ENCODE assay signal across 15 cellular contexts in genomic region chr9:21626493-21626892, GRCh38.
DNase-seq lines count a peak whose midpoint lies in the region; ATAC-seq, FAIRE-seq and TF ChIP-seq lines count a peak whose summit lies in the region.
"Had no signal": no experiment of that assay in that cellular context is flagged by ENCODE, and none has a peak within 500 bp of the region (broad histone marks: within the 10 kb centered on the region; RNA-seq: fewer than 3 reads in every experiment).

No MANE protein-coding gene starts in this region.

- 63 to 75% (median 71%) methylated on average over 2 of the region's 2 CpGs for WGBS in heart left ventricle, 4 donors

- TF ChIP-seq CTCF in keratinocyte (optimal IDR thresholded peaks at IDR 0.05 in 1 of 3, IDR thresholded peaks at IDR 0.05 in 1 of 3, conservative IDR thresholded peaks at IDR 0.05 in 1 of 3; ENCODE audit: extremely low read depth in 1 of 3, insufficient read depth in 2 of 3, low read length in 3 of 3) (no peak), heart left ventricle (IDR thresholded peaks at IDR 0.05) (no peak)

- H3K27ac ChIP-seq in keratinocyte (ENCODE audit: control insufficient read depth, insufficient read depth, low read length), result no peak overlapping the region
- no peak overlapping the region for H3K27ac ChIP-seq in heart left ventricle
- H3K27ac ChIP-seq: BLaER1 treated with 17β-estradiol and CSF1 and Interleukin-3, amounts not matched to agents 10 nM and 100 nM had no signal

- H3K36me3 ChIP-seq in keratinocyte (ENCODE audit: control insufficient read depth in 2 of 2, extremely low read depth in 1 of 2, insufficient read depth in 2 of 2, low read length in 2 of 2), result no peaks in the 10 kb centered on the region
- H3K36me3 ChIP-seq in heart left ventricle, result no peaks in the 10 kb centered on the region
- H3K36me3 ChIP-seq: BLaER1 treated with 17β-estradiol and CSF1 and Interleukin-3, amounts not matched to agents 10 nM and 100 nM had no signal

- no peaks in the 10 kb centered on the region for H3K27me3 ChIP-seq in keratinocyte (ENCODE audit: control insufficient read depth, extremely low read depth, insufficient read depth, low read length)
- H3K27me3 ChIP-seq in heart left ventricle, result peaks cover 0 to 13% (median 0%) of the 10 kb centered on the region in 9 donors
- H3K27me3 ChIP-seq: BLaER1 treated with 17β-estradiol and CSF1 and Interleukin-3, amounts not matched to agents 10 nM and 100 nM had no signal

- H4K20me1 ChIP-seq in keratinocyte (ENCODE audit: control insufficient read depth, extremely low read depth, insufficient read depth, low read length), result no peaks in the 10 kb centered on the region
- H4K20me1 ChIP-seq: BLaER1 treated with 17β-estradiol and CSF1 and Interleukin-3, amounts not matched to agents 10 nM and 100 nM had no signal

- dilution Hi-C loops in keratinocyte (cut with MboI; ENCODE audit: extremely low pct_ligation_motif_present, low sequenced_read_pairs), result no loop called here

- no peaks in the 10 kb centered on the region for H3K79me2 ChIP-seq in keratinocyte (ENCODE audit: control insufficient read depth, insufficient read depth, low read length)

- H3K9me1 ChIP-seq in keratinocyte (ENCODE audit: control insufficient read depth, extremely low read depth, insufficient read depth, low read length), result no peaks in the 10 kb centered on the region

- H3K4me3 Mint-ChIP-seq in activated T-cell treated with anti-CD3 and anti-CD28 coated beads, Interleukin-2, amount 50 U/mL, for 4 hours, result no peak overlapping the region
- peak overlapping the region; percentile 56 for H3K4me3 Mint-ChIP-seq in activated naive CD8-positive, alpha-beta T cell
- H3K4me3 Mint-ChIP-seq: CD4-positive, CD25-positive, alpha-beta regulatory T cell; GM23338 had no signal

- no peak overlapping the region for H3K9ac ChIP-seq in keratinocyte (ENCODE audit: control insufficient read depth, extremely low read depth, insufficient read depth, low read length)
- H3K9ac ChIP-seq: BLaER1 treated with 17β-estradiol and CSF1 and Interleukin-3, amounts not matched to agents 10 nM and 100 nM had no signal

- H2AFZ ChIP-seq in keratinocyte (ENCODE audit: control insufficient read depth, low read length), result no peak overlapping the region
- H2AFZ ChIP-seq: GM23338 had no signal

- H3K4me1 ChIP-seq in keratinocyte (ENCODE audit: control insufficient read depth, extremely low read depth, insufficient read depth, low read length) (no peaks in the 10 kb centered on the region), heart left ventricle (no peaks in the 10 kb centered on the region)
- H3K4me1 ChIP-seq: BLaER1 treated with 17β-estradiol and CSF1 and Interleukin-3, amounts not matched to agents 10 nM and 100 nM had no signal

- intact Hi-C loops in heart left ventricle (cut with DNase I), result no loop called here

- peak overlapping the region; percentile 74 for H3K27ac Mint-ChIP-seq in activated naive CD8-positive, alpha-beta T cell
- H3K27ac Mint-ChIP-seq: CD4-positive, CD25-positive, alpha-beta regulatory T cell; GM23338 had no signal

- DNase-seq in activated T-cell treated with anti-CD3 and anti-CD28 coated beads, Interleukin-2, amount 50 U/mL, for 4 hours, result no peak
- DNase-seq in activated T-cell treated with anti-CD3 and anti-CD28 coated beads for 4 hours (no peak), keratinocyte (ENCODE audit: low read depth, low spot score) (no peak), GF-D8 (lab: John Stamatoyannopoulos, UW) (no peak), heart left ventricle (no peak)
- DNase-seq: ACHN; Calu3; CD4-positive, CD25-positive, alpha-beta regulatory T cell; DMS 273 treated with DMSO at 0.1 percent for 48 hours; H7 had no signal

- H3K9me3 Mint-ChIP-seq in activated T-cell treated with anti-CD3 and anti-CD28 coated beads, Interleukin-2, amount 50 U/mL, for 4 hours, result peaks cover 6% of the 10 kb centered on the region
- H3K9me3 Mint-ChIP-seq in activated naive CD8-positive, alpha-beta T cell (ENCODE audit: low read depth), result peaks cover 10% of the 10 kb centered on the region
- H3K9me3 Mint-ChIP-seq: GM23338 had no signal

- H3K27me3 Mint-ChIP-seq in activated T-cell treated with anti-CD3 and anti-CD28 coated beads, Interleukin-2, amount 50 U/mL, for 4 hours (ENCODE audit: low read depth), result peaks cover 6% of the 10 kb centered on the region
- H3K27me3 Mint-ChIP-seq in activated naive CD8-positive, alpha-beta T cell, result no peaks in the 10 kb centered on the region

- no peak for TF ChIP-seq POLR2A in heart left ventricle (IDR thresholded peaks at IDR 0.05)

- H3K4me2 ChIP-seq in keratinocyte (ENCODE audit: control insufficient read depth, extremely low read depth, insufficient read depth, low read depth, low read length), result no peak overlapping the region
- H3K4me2 ChIP-seq: BLaER1 treated with 17β-estradiol and CSF1 and Interleukin-3, amounts not matched to agents 10 nM and 100 nM; GM23338 had no signal

- peak; percentile 23 for FAIRE-seq in keratinocyte (lab: Jason Lieb, UNC)
- FAIRE-seq: GM12891 had no signal

- no peaks in the 10 kb centered on the region for H3K36me3 Mint-ChIP-seq in activated T-cell treated with anti-CD3 and anti-CD28 coated beads, Interleukin-2, amount 50 U/mL, for 4 hours (ENCODE audit: insufficient read depth)
- H3K36me3 Mint-ChIP-seq in activated naive CD8-positive, alpha-beta T cell, result peaks cover 7% of the 10 kb centered on the region
- H3K36me3 Mint-ChIP-seq: CD4-positive, CD25-positive, alpha-beta regulatory T cell had no signal

- H3K4me3 ChIP-seq in keratinocyte (ENCODE audit: control insufficient read depth in 2 of 3, extremely low read depth in 1 of 3, insufficient read depth in 2 of 3, low read depth in 1 of 3, low read length in 3 of 3) (no peak overlapping the region), heart left ventricle (no peak overlapping the region)
- H3K4me3 ChIP-seq: BLaER1 treated with 17β-estradiol and CSF1 and Interleukin-3, amounts not matched to agents 10 nM and 100 nM; GM23338 had no signal

- ATAC-seq in activated T-cell treated with anti-CD3 and anti-CD28 coated beads, Interleukin-2, amount 50 U/mL, for 4 hours, result peak; percentile 19 to 25
- ATAC-seq in HG03442 (IDR thresholded peaks at IDR 0.05; ENCODE audit: unreplicated experiment) (no peak), heart left ventricle (no peak)
- ATAC-seq: GM23338 had no signal

- H3K9me3 ChIP-seq in keratinocyte (ENCODE audit: control insufficient read depth, low read depth, low read length), result no peaks in the 10 kb centered on the region
- peaks cover 0 to 10% (median 0%) of the 10 kb centered on the region in 12 donors for H3K9me3 ChIP-seq in heart left ventricle

- H3K4me1 Mint-ChIP-seq in activated T-cell treated with anti-CD3 and anti-CD28 coated beads, Interleukin-2, amount 50 U/mL, for 4 hours (ENCODE audit: low read depth), result peaks cover 24% of the 10 kb centered on the region
- H3K4me1 Mint-ChIP-seq in activated naive CD8-positive, alpha-beta T cell (ENCODE audit: low read depth), result peaks cover 42% of the 10 kb centered on the region
- H3K4me1 Mint-ChIP-seq: CD4-positive, CD25-positive, alpha-beta regulatory T cell had no signal

Comparison
In these comparisons a context has a peak if more than half of its experiments do, and no peak if none do; other contexts are left out.
1. ATAC-seq: peak in activated T-cell treated with anti-CD3 and anti-CD28 coated beads, Interleukin-2, amount 50 U/mL, for 4 hours (2 of 2); none in HG03442 (single experiment) and heart left ventricle (0 of 4).